1 cellular context compared by ENCODE assay signal in the genomic region with DNA sequence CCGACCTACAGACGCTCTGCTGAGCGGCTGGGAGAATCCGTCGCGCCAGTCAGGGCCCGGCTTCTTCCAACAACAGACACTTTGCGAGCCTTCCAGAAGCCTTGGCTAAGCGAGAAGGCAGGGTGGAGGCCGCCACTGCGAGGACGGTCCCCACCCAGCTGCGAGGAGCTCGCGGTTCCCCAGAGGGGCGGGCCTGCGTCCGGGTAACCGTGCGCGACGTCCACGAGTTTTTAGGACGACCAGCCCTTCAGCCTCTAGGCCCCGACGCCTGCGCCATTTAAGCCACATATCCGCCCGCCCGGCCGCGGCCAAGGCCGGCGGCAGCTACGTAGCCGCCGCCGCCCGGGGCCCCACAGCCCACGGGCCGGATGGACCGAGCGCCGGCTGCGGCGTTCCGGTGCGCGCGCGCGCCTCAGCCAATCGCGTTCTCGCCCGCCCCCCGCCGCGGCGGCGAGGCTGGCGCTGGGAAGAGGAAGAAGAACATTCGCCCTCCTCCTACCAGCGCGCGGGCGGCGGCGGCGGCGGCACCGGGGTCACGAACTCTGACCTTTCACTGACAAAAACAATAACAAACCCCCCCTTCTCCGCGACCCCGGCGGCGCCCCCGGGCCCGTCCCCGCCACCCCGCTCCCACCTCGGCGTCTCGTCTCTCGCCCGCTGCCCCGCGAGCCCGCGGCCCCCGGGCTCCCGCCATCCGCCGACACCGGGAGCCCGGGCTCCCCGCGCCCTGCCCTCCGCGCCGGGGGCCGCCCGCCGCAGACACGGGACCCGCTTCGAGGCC.
TF ChIP-seq lines count a peak whose summit lies in the region.

A gene (plus strand): TSS at position 479 of the 781 bp plus-strand sequence. CDS start 56,332 bp downstream, outside the sequence.

TF ChIP-seq in HepG2, 621 proteins besides CTCF, POLR2A, EP300 and RAD21 (continued from another document and continues in another):
- TF ChIP-seq, protein P1, sequence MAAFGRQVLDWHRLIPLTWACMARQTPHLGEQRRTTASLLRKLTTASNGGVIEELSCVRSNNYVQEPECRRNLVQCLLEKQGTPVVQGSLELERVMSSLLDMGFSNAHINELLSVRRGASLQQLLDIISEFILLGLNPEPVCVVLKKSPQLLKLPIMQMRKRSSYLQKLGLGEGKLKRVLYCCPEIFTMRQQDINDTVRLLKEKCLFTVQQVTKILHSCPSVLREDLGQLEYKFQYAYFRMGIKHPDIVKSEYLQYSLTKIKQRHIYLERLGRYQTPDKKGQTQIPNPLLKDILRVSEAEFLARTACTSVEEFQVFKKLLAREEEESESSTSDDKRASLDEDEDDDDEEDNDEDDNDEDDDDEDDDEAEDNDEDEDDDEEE (CRISPR knock-in tag; IDR thresholded peaks at IDR 0.05): peak; percentile 48; the same call in 1 of the 2 replicates
- TF ChIP-seq SYNCRIP (IDR thresholded peaks at IDR 0.05; ENCODE audit: insufficient read depth, low read depth, low read length) (no peak), MAFF (IDR thresholded peaks at IDR 0.05; ENCODE audit: low read depth, low read length) (no peak), ZNF747 (CRISPR knock-in tag; IDR thresholded peaks at IDR 0.05; ENCODE audit: borderline replicate concordance) (no peak), ZNF607 (CRISPR knock-in tag; IDR thresholded peaks at IDR 0.05; ENCODE audit: borderline replicate concordance) (no peak), ZNF780A (CRISPR knock-in tag; IDR thresholded peaks at IDR 0.05) (no peak), MTA3 (CRISPR knock-in tag; IDR thresholded peaks at IDR 0.05) (no peak), GZF1 (CRISPR knock-in tag; IDR thresholded peaks at IDR 0.05) (no peak), RXRB (CRISPR knock-in tag; IDR thresholded peaks at IDR 0.05; ENCODE audit: borderline replicate concordance) (no peak), ZBTB42 (CRISPR knock-in tag; IDR thresholded peaks at IDR 0.05) (no peak), TBL1XR1 (IDR thresholded peaks at IDR 0.05; ENCODE audit: borderline replicate concordance, low read length, partially characterized antibody) (no peak), ZNF652 (CRISPR knock-in tag; IDR thresholded peaks at IDR 0.05; ENCODE audit: borderline replicate concordance, low read depth) (no peak), FOSL1 (CRISPR knock-in tag; IDR thresholded peaks at IDR 0.05; ENCODE audit: borderline replicate concordance) (no peak), JDP2 (CRISPR knock-in tag; IDR thresholded peaks at IDR 0.05; ENCODE audit: borderline replicate concordance) (no peak), FOXK2 (IDR thresholded peaks at IDR 0.05) (no peak), SRSF9 (IDR thresholded peaks at IDR 0.05; ENCODE audit: borderline replicate concordance, insufficient read depth, low read depth, low read length, poor library complexity, severe bottlenecking) (no peak), NFRKB (IDR thresholded peaks at IDR 0.05) (no peak), FOXJ3 (CRISPR knock-in tag; IDR thresholded peaks at IDR 0.05; ENCODE audit: borderline replicate concordance) (no peak), NFE2L2 (IDR thresholded peaks at IDR 0.05; ENCODE audit: low read length) (no peak), ZNF556 (CRISPR knock-in tag; IDR thresholded peaks at IDR 0.05; ENCODE audit: borderline replicate concordance) (no peak), ZNF17 (CRISPR knock-in tag; IDR thresholded peaks at IDR 0.05) (no peak), SMAD9 (CRISPR knock-in tag; IDR thresholded peaks at IDR 0.05) (no peak), MAF1 (CRISPR knock-in tag; IDR thresholded peaks at IDR 0.05; ENCODE audit: borderline replicate concordance) (0 out of 2 replicates have a peak, but pooled peaks have one; percentile 38), RBAK (CRISPR knock-in tag; IDR thresholded peaks at IDR 0.05) (no peak), YEATS2 (CRISPR knock-in tag; IDR thresholded peaks at IDR 0.05; ENCODE audit: borderline replicate concordance) (peak; percentile 16; the same call in 1 of the 2 replicates), HOXA9 (CRISPR knock-in tag; IDR thresholded peaks at IDR 0.05; ENCODE audit: borderline replicate concordance) (no peak), MIER3 (CRISPR knock-in tag; IDR thresholded peaks at IDR 0.05; ENCODE audit: borderline replicate concordance) (no peak), ATF7 (IDR thresholded peaks at IDR 0.05) (no peak), ATF7 (CRISPR knock-in tag; IDR thresholded peaks at IDR 0.05) (no peak), GPN1 (CRISPR knock-in tag; IDR thresholded peaks at IDR 0.05; ENCODE audit: borderline replicate concordance) (no peak), ZZZ3 (CRISPR knock-in tag; IDR thresholded peaks at IDR 0.05; ENCODE audit: borderline replicate concordance) (no peak), GATAD1 (CRISPR knock-in tag; IDR thresholded peaks at IDR 0.05) (peak; percentile 12; the same call in 1 of the 2 replicates), KDM6A (CRISPR knock-in tag; IDR thresholded peaks at IDR 0.05; ENCODE audit: low read depth) (no peak), JUN (CRISPR knock-in tag; IDR thresholded peaks at IDR 0.05) (no peak), AKAP8 (CRISPR knock-in tag; IDR thresholded peaks at IDR 0.05) (0 out of 2 replicates have a peak, but pooled peaks have one; percentile 30)
- TF ChIP-seq, protein P2, sequence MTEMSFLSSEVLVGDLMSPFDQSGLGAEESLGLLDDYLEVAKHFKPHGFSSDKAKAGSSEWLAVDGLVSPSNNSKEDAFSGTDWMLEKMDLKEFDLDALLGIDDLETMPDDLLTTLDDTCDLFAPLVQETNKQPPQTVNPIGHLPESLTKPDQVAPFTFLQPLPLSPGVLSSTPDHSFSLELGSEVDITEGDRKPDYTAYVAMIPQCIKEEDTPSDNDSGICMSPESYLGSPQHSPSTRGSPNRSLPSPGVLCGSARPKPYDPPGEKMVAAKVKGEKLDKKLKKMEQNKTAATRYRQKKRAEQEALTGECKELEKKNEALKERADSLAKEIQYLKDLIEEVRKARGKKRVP (CRISPR knock-in tag; IDR thresholded peaks at IDR 0.05): no peak
- TF ChIP-seq, protein P3, sequence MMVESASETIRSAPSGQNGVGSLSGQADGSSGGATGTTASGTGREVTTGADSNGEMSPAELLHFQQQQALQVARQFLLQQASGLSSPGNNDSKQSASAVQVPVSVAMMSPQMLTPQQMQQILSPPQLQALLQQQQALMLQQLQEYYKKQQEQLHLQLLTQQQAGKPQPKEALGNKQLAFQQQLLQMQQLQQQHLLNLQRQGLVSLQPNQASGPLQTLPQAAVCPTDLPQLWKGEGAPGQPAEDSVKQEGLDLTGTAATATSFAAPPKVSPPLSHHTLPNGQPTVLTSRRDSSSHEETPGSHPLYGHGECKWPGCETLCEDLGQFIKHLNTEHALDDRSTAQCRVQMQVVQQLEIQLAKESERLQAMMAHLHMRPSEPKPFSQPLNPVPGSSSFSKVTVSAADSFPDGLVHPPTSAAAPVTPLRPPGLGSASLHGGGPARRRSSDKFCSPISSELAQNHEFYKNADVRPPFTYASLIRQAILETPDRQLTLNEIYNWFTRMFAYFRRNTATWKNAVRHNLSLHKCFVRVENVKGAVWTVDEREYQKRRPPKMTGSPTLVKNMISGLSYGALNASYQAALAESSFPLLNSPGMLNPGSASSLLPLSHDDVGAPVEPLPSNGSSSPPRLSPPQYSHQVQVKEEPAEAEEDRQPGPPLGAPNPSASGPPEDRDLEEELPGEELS (CRISPR knock-in tag; IDR thresholded peaks at IDR 0.05): peak; percentile 16; the same call in 1 of the 2 replicates
- TF ChIP-seq, protein P4, sequence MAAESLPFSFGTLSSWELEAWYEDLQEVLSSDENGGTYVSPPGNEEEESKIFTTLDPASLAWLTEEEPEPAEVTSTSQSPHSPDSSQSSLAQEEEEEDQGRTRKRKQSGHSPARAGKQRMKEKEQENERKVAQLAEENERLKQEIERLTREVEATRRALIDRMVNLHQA (CRISPR knock-in tag; IDR thresholded peaks at IDR 0.05): no peak
- TF ChIP-seq, protein P5, sequence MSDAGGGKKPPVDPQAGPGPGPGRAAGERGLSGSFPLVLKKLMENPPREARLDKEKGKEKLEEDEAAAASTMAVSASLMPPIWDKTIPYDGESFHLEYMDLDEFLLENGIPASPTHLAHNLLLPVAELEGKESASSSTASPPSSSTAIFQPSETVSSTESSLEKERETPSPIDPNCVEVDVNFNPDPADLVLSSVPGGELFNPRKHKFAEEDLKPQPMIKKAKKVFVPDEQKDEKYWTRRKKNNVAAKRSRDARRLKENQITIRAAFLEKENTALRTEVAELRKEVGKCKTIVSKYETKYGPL (CRISPR knock-in tag; IDR thresholded peaks at IDR 0.05): no peak
- TF ChIP-seq, protein P6, sequence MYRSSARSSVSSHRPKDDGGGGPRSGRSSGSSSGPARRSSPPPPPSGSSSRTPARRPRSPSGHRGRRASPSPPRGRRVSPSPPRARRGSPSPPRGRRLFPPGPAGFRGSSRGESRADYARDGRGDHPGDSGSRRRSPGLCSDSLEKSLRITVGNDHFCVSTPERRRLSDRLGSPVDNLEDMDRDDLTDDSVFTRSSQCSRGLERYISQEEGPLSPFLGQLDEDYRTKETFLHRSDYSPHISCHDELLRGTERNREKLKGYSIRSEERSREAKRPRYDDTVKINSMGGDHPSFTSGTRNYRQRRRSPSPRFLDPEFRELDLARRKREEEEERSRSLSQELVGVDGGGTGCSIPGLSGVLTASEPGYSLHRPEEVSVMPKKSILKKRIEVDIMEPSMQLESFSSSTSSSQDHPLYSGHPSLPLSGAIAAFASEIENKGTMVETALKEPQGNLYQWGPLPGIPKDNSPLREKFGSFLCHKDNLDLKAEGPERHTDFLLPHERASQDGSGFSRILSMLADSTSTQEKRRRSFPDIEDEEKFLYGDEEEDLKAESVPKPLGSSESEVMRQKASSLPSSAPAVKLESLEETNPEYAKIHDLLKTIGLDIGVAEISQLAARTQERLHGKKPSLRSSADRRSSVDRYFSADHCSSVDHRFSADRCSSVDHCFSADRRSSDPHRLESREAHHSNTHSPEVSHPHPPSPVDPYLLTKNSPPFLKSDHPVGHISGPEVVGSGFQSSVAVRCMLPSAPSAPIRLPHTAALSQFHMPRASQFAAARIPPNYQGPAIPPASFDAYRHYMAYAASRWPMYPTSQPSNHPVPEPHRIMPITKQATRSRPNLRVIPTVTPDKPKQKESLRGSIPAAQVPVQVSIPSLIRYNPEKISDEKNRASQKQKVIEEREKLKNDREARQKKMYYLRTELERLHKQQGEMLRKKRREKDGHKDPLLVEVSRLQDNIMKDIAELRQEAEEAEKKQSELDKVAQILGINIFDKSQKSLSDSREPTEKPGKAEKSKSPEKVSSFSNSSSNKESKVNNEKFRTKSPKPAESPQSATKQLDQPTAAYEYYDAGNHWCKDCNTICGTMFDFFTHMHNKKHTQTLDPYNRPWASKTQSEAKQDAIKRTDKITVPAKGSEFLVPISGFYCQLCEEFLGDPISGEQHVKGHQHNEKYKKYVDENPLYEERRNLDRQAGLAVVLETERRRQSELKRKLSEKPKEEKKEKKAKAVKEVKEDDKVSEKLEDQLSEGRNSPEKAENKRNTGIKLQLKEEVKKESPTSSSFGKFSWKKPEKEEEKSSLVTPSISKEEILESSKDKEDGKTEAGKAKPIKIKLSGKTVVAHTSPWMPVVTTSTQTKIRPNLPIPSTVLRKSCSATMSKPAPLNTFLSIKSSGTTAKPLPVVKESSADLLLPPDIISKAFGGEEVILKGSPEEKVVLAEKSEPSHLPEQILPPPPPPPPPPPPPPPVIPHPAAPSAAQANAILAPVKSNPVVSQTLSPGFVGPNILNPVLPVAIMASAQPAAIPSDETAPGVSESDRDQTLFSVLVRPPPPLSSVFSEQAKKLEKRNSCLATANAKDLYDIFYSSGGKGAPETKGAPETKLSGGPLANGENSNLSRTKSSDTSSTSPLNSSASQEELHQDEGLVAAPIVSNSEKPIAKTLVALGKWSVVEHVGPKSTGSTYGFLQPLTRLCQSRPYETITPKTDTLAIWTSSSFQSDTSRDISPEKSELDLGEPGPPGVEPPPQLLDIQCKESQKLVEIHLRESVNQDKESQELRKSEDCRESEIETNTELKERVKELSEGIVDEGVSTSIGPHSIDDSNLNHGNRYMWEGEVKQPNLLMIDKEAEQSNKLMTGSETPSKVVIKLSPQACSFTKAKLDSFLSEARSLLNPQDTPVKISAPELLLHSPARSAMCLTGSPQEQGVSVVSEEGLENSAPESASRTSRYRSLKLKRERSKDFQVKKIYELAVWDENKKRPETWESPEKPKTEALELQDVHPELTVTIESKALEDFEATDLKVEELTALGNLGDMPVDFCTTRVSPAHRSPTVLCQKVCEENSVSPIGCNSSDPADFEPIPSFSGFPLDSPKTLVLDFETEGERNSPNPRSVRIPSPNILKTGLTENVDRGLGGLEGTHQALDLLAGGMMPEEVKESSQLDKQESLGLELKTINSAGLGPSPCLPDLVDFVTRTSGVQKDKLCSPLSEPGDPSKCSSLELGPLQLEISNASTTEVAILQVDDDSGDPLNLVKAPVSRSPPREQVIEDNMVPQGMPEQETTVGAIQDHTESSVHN (CRISPR knock-in tag; IDR thresholded peaks at IDR 0.05): no peak
- TF ChIP-seq, protein P7, sequence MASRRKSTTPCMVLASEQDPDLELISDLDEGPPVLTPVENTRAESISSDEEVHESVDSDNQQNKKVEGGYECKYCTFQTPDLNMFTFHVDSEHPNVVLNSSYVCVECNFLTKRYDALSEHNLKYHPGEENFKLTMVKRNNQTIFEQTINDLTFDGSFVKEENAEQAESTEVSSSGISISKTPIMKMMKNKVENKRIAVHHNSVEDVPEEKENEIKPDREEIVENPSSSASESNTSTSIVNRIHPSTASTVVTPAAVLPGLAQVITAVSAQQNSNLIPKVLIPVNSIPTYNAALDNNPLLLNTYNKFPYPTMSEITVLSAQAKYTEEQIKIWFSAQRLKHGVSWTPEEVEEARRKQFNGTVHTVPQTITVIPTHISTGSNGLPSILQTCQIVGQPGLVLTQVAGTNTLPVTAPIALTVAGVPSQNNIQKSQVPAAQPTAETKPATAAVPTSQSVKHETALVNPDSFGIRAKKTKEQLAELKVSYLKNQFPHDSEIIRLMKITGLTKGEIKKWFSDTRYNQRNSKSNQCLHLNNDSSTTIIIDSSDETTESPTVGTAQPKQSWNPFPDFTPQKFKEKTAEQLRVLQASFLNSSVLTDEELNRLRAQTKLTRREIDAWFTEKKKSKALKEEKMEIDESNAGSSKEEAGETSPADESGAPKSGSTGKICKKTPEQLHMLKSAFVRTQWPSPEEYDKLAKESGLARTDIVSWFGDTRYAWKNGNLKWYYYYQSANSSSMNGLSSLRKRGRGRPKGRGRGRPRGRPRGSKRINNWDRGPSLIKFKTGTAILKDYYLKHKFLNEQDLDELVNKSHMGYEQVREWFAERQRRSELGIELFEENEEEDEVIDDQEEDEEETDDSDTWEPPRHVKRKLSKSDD (CRISPR knock-in tag; IDR thresholded peaks at IDR 0.05; ENCODE audit: low read depth): no peak
- TF ChIP-seq, protein P8, sequence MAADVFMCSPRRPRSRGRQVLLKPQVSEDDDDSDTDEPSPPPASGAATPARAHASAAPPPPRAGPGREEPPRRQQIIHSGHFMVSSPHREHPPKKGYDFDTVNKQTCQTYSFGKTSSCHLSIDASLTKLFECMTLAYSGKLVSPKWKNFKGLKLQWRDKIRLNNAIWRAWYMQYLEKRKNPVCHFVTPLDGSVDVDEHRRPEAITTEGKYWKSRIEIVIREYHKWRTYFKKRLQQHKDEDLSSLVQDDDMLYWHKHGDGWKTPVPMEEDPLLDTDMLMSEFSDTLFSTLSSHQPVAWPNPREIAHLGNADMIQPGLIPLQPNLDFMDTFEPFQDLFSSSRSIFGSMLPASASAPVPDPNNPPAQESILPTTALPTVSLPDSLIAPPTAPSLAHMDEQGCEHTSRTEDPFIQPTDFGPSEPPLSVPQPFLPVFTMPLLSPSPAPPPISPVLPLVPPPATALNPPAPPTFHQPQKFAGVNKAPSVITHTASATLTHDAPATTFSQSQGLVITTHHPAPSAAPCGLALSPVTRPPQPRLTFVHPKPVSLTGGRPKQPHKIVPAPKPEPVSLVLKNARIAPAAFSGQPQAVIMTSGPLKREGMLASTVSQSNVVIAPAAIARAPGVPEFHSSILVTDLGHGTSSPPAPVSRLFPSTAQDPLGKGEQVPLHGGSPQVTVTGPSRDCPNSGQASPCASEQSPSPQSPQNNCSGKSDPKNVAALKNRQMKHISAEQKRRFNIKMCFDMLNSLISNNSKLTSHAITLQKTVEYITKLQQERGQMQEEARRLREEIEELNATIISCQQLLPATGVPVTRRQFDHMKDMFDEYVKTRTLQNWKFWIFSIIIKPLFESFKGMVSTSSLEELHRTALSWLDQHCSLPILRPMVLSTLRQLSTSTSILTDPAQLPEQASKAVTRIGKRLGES (CRISPR knock-in tag; IDR thresholded peaks at IDR 0.05; ENCODE audit: borderline replicate concordance): no peak
